In the genomic region with DNA sequence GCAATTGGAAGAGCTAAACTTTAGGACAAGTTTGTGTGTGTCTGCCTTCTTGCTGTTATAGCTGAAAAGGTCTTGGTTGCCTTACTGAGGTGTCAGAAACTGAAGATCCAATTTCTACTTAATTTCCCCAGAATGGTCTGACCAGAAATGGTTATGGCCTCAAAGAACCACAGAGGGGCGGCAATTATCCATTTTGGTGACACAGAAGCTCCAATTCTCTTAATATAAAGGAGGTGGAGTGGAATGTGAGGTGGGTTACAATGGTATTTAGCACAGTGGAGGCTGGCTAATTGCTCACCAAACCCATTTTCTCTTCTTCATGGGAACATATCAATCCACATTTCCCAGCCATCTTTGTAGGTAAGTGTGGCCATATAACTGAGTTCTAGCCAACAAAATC, we compare ENCODE assay signal across 10 cellular contexts.
DNase-seq lines count a peak whose midpoint lies in the region; ATAC-seq and TF ChIP-seq lines count a peak whose summit lies in the region.
"Had no signal": no experiment of that assay in that cellular context is flagged by ENCODE, and none has a peak within 500 bp of the region (broad histone marks: within the 10 kb centered on the region; RNA-seq: fewer than 3 reads in every experiment).

No MANE protein-coding gene starts in this region.

- no peaks in the 10 kb centered on the region for H3K9me2 ChIP-seq in PC-9 (ENCODE audit: insufficient read depth)

- H3K79me2 ChIP-seq in PC-9 (ENCODE audit: low read depth): no peaks in the 10 kb centered on the region

- no peaks in the 10 kb centered on the region for H3K27me3 ChIP-seq in Caco-2 (replicated peaks; ENCODE audit: control insufficient read depth, insufficient read depth, low read length)
- no peaks in the 10 kb centered on the region for H3K27me3 ChIP-seq in PC-9 (ENCODE audit: insufficient read depth, low read depth)
- H3K27me3 ChIP-seq in iPS DF 6.9 (ENCODE audit: control insufficient read depth, insufficient read depth, low read length): no peaks in the 10 kb centered on the region
- no peaks in the 10 kb centered on the region for H3K27me3 ChIP-seq in effector memory CD4-positive, alpha-beta T cell (replicated peaks; ENCODE audit: control insufficient read depth, insufficient read depth, low read length, poor library complexity, severe bottlenecking)

- no TSS peak for BruUV-seq in Caco-2 (replicated peaks; lab: Mats Ljungman, UMichigan)
- BruUV-seq in PC-9 (replicated peaks; lab: Mats Ljungman, UMichigan): no TSS peak

- no peaks in the 10 kb centered on the region for H3F3A ChIP-seq in PC-9 (ENCODE audit: insufficient read depth, low read depth)

- no peak for ATAC-seq in HG03039 (IDR thresholded peaks at IDR 0.05; ENCODE audit: unreplicated experiment)
- ATAC-seq in HG03439 (IDR thresholded peaks at IDR 0.05; ENCODE audit: unreplicated experiment): no peak
- ATAC-seq: CD8-positive, alpha-beta T cell had no signal

- TF ChIP-seq CTCF in Caco-2 (IDR thresholded peaks at IDR 0.05; ENCODE audit: insufficient read depth in 1 of 2, low read depth in 1 of 2, low read length in 1 of 2, severe bottlenecking in 1 of 2, unreplicated experiment in 1 of 2): peak; percentile 11 to 24
- peak; percentile 73 for TF ChIP-seq CTCF in PC-9 (conservative IDR thresholded peaks at IDR 0.05)

- no peak overlapping the region; the same call in 1 of the 2 replicates for H2AFZ ChIP-seq in PC-9

- H4K20me1 ChIP-seq in PC-9 (ENCODE audit: insufficient read depth): no peaks in the 10 kb centered on the region

- H3K4me1 ChIP-seq in Caco-2: no peaks in the 10 kb centered on the region
- peaks cover 10% of the 10 kb centered on the region; the same call in 1 of the 2 replicates for H3K4me1 ChIP-seq in PC-9 (replicated peaks; ENCODE audit: insufficient read depth)
- H3K4me1 ChIP-seq in iPS DF 6.9 (ENCODE audit: control insufficient read depth, insufficient read depth, low read length): peaks cover 3% of the 10 kb centered on the region; the same call in 1 of the 2 replicates
- H3K4me1 ChIP-seq in effector memory CD4-positive, alpha-beta T cell (ENCODE audit: control insufficient read depth, insufficient read depth, low read length, poor library complexity, severe bottlenecking): no peaks in the 10 kb centered on the region

- H3K36me3 ChIP-seq in Caco-2 (ENCODE audit: control insufficient read depth, insufficient read depth, low read length): no peaks in the 10 kb centered on the region
- no peaks in the 10 kb centered on the region for H3K36me3 ChIP-seq in PC-9 (ENCODE audit: low read depth)
- no peaks in the 10 kb centered on the region for H3K36me3 ChIP-seq in iPS DF 6.9 (ENCODE audit: control insufficient read depth, insufficient read depth, low read length)
- H3K36me3 ChIP-seq in effector memory CD4-positive, alpha-beta T cell (ENCODE audit: control insufficient read depth, insufficient read depth, low read length): no peaks in the 10 kb centered on the region

- no peaks in the 10 kb centered on the region for H3K36me3 Mint-ChIP-seq in Caco-2 (ENCODE audit: insufficient read depth, unreplicated experiment)
- H3K36me3 Mint-ChIP-seq: CD8-positive, alpha-beta T cell had no signal

- H3K4me1 Mint-ChIP-seq in Caco-2 (ENCODE audit: low read depth, unreplicated experiment): no peaks in the 10 kb centered on the region

- CTCF ChIA-PET in Caco-2 (lab: Charles Lee): interaction anchor here (0.6 to 1.3 kb wide), 2 partner anchors 403 to 592 kb away, joined by 3 to 4 read pairs; no protein-coding TSS in a partner anchor
- CTCF ChIA-PET in PC-9 (lab: Charles Lee): no interaction called here

- intact Hi-C loops in Caco-2 (cut with micrococcal nuclease; ENCODE audit: unreplicated experiment) (loop anchor here (2.0 to 10.0 kb wide), 2 partner anchors 349 to 1059 kb away; no protein-coding TSS in a partner anchor), PC-9 (cut with micrococcal nuclease; ENCODE audit: unreplicated experiment) (loop anchor here (2.0 to 5.0 kb wide), 2 partner anchors 352 to 1059 kb away; no protein-coding TSS in a partner anchor)

- H3K9me3 ChIP-seq in Caco-2 (no peaks in the 10 kb centered on the region), PC-9 (ENCODE audit: insufficient read depth, low read depth) (no peaks in the 10 kb centered on the region), iPS DF 6.9 (ENCODE audit: control insufficient read depth, insufficient read depth, low read length) (no peaks in the 10 kb centered on the region)
- peaks cover 3% of the 10 kb centered on the region for H3K9me3 ChIP-seq in effector memory CD4-positive, alpha-beta T cell (ENCODE audit: control insufficient read depth, low read length)

- no peak overlapping the region for H3K4me3 ChIP-seq in Caco-2 (ENCODE audit: low read depth, low read length)
- H3K4me3 ChIP-seq in PC-9: no peak overlapping the region
- no peak overlapping the region for H3K4me3 ChIP-seq in iPS DF 6.9 (ENCODE audit: low read length)
- no peak overlapping the region for H3K4me3 ChIP-seq in effector memory CD4-positive, alpha-beta T cell (ENCODE audit: insufficient read depth, low read depth, low read length, poor library complexity, severe bottlenecking)

- H3K27ac Mint-ChIP-seq in Caco-2 (ENCODE audit: unreplicated experiment): no peak overlapping the region
- H3K27ac Mint-ChIP-seq: CD8-positive, alpha-beta T cell had no signal

- no peak overlapping the region for H3K4me3 Mint-ChIP-seq in Caco-2 (ENCODE audit: unreplicated experiment)
- H3K4me3 Mint-ChIP-seq: CD8-positive, alpha-beta T cell had no signal

- POLR2A ChIA-PET in Caco-2 (lab: Charles Lee): no interaction called here
- POLR2A ChIA-PET in PC-9 (lab: Charles Lee; ENCODE audit: unreplicated experiment): no interaction called here

- WGBS in iPS DF 6.9 (ENCODE audit: insufficient coverage, insufficient read length): no CpG with 5 or more reads among the region's 1 CpG

- DNase-seq in Caco-2 (peak in 1 of 2 experiments; percentile 2), HT1080 (ENCODE audit: low read depth) (peak; percentile 39), PC-9 (peak; percentile 13 to 35), iPS DF 6.9 (ENCODE audit: low read depth, low spot score) (peak; percentile 64), NCI-H1436 treated with DMSO at 0.1 percent for 48 hours (lab: John Stamatoyannopoulos, UW) (no peak)
- DNase-seq in effector memory CD4-positive, alpha-beta T cell: no peak
- DNase-seq: caudate nucleus; CD8-positive, alpha-beta T cell had no signal

- no peak overlapping the region for H3K4me2 ChIP-seq in PC-9

- no peaks in the 10 kb centered on the region for H3K9me3 Mint-ChIP-seq in Caco-2 (ENCODE audit: unreplicated experiment)

- peaks cover 12% of the 10 kb centered on the region for H3K27me3 Mint-ChIP-seq in Caco-2 (ENCODE audit: insufficient read depth, unreplicated experiment)

- no peak overlapping the region for H3K27ac ChIP-seq in PC-9
- H3K27ac ChIP-seq in iPS DF 6.9 (ENCODE audit: low read length): no peak overlapping the region
- H3K27ac ChIP-seq in effector memory CD4-positive, alpha-beta T cell (ENCODE audit: insufficient read depth, low read length, poor library complexity, severe bottlenecking): no peak overlapping the region

Comparison
In these comparisons a context has a peak if more than half of its experiments do, and no peak if none do; other contexts are left out.
1. DNase-seq: peak in HT1080 (single experiment), PC-9 (2 of 2) and iPS DF 6.9 (single experiment); none in NCI-H1436 treated with DMSO at 0.1 percent for 48 hours (single experiment) and effector memory CD4-positive, alpha-beta T cell (0 of 3).